In the genomic region with DNA sequence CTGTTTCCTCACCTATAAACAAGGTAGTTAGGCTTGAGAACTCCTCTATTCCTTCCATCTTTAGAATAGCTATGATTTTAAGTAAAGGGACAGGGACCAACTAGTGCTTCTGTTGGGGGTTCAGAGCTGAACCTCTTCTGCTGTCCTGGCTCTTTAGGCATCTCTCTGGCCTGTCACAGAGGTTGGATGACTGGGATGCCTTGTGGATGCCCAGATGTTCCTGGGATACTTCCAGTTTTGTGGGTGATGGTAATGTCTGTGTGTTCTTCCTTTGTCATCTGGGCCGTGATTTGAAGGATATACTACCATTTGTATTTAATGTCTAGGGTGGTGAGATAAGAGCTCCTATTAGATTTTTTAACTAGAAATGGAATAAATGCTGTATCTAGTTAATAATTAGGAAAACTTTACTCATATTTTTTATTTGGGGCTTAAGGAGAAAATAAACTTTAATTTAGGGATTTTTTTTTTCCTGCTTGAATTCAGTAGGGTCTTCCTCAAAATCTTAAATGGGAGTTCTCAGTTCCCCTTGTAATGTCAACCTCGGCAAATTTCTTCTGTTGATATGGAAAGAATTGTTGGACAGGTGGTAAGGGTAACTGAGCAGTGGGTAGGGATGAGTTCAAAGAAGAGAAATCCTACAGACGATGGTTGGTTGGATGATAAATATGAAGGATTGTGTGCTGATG, we compare ENCODE assay signal across 15 cellular contexts. TPM values are rescaled to one million over a fixed set of nuclear protein-coding genes. Genes with fewer than 3 reads are reported as not detected.
DNase-seq lines count a peak whose midpoint lies in the region; ATAC-seq, FAIRE-seq and TF ChIP-seq lines count a peak whose summit lies in the region.
"Had no signal": no experiment of that assay in that cellular context is flagged by ENCODE, and none has a peak within 500 bp of the region (broad histone marks: within the 10 kb centered on the region; RNA-seq: fewer than 3 reads in every experiment).

No MANE protein-coding gene starts in this region.

- peak overlapping the region; percentile 64 for H3K27ac ChIP-seq in ACC112 (ENCODE audit: low read depth, low read length)
- H3K27ac ChIP-seq in IMR-90 (ENCODE audit: insufficient read depth, low read length), result no peak overlapping the region
- peak overlapping the region; percentile 81 for H3K27ac ChIP-seq in astrocyte (ENCODE audit: low read depth, low read length)
- H3K27ac ChIP-seq: spleen had no signal

- H2AFZ ChIP-seq in ACC112 (ENCODE audit: low read length, unreplicated experiment) (no peak overlapping the region), IMR-90 (replicated peaks; ENCODE audit: low read length, poor library complexity) (no peak overlapping the region), astrocyte (ENCODE audit: low read depth, low read length) (no peak overlapping the region)

- H4K8ac ChIP-seq in IMR-90 (ENCODE audit: low read depth in 2 of 2, low read length in 2 of 2), result peak overlapping the region in 1 of 2 experiments; percentile 18; a peak in 1 of 4 replicates

- H2BK120ac ChIP-seq in IMR-90 (ENCODE audit: low read depth, low read length), result no peak overlapping the region

- H3K27me3 Mint-ChIP-seq in astrocyte (ENCODE audit: low read depth, unreplicated experiment) (no peaks in the 10 kb centered on the region), nephron progenitor cell (ENCODE audit: low read depth, poor library complexity) (no peaks in the 10 kb centered on the region)
- H3K27me3 Mint-ChIP-seq: stimulated activated naive CD8-positive, alpha-beta T cell treated with anti-CD3 and anti-CD28 coated beads, Interleukin-15, Interleukin-2, amounts not matched to agents 100 ng/mL and 50 ng/mL, for 24 hours had no signal

- H3K4me3 Mint-ChIP-seq in astrocyte (ENCODE audit: unreplicated experiment) (no peak overlapping the region), nephron progenitor cell (no peak overlapping the region)
- H3K4me3 Mint-ChIP-seq: stimulated activated naive CD8-positive, alpha-beta T cell treated with anti-CD3 and anti-CD28 coated beads, Interleukin-15, Interleukin-2, amounts not matched to agents 100 ng/mL and 50 ng/mL, for 24 hours had no signal

- H2BK15ac ChIP-seq in IMR-90 (ENCODE audit: low read depth, low read length), result peak overlapping the region; percentile 33; the same call in 1 of the 3 replicates

- H3K4me2 ChIP-seq in IMR-90 (ENCODE audit: low read depth, low read length) (peak overlapping the region; percentile 41), astrocyte (ENCODE audit: low read length) (peak overlapping the region; percentile 77)

- H3K4me1 ChIP-seq in ACC112 (ENCODE audit: control insufficient read depth, insufficient read depth, low read length, unreplicated experiment) (peaks cover 61% of the 10 kb centered on the region), IMR-90 (ENCODE audit: control insufficient read depth, insufficient read depth, low read length) (peaks cover 25% of the 10 kb centered on the region), astrocyte (ENCODE audit: insufficient read depth, low read length) (peaks cover 39% of the 10 kb centered on the region)

- POLR2A ChIA-PET in IMR-90 (lab: Charles Lee; ENCODE audit: unreplicated experiment), result interaction anchor here (0.6 kb wide), 1 partner anchor 51 kb away, joined by 3 read pairs; no protein-coding TSS in a partner anchor

- 0 out of 2 replicates have a peak overlapping the region, but pooled peaks have one; percentile 5 for H3K4me3 ChIP-seq in ACC112 (ENCODE audit: low read depth, low read length)
- H3K4me3 ChIP-seq in IMR-90 (ENCODE audit: insufficient read depth, low read depth, low read length), result no peak overlapping the region
- H3K4me3 ChIP-seq in astrocyte (ENCODE audit: insufficient read depth, low read depth, low read length), result peak overlapping the region; percentile 11
- H3K4me3 ChIP-seq: spleen had no signal

- H3K18ac ChIP-seq in IMR-90 (ENCODE audit: low read depth, low read length), result no peak overlapping the region

- H4K91ac ChIP-seq in IMR-90 (ENCODE audit: insufficient read depth, low read depth, low read length), result no peak overlapping the region

- dilution Hi-C loops in IMR-90 (cut with HindIII; ENCODE audit: low sequenced_read_pairs, unreplicated experiment), result no loop called here

- 0 out of 2 replicates have a peak overlapping the region, but pooled peaks have one; percentile 18 for H3K4ac ChIP-seq in IMR-90 (ENCODE audit: low read depth, low read length)

- WGBS in IMR-90 (ENCODE audit: extremely low coverage in 2 of 2, insufficient read length in 1 of 2), 2 experiments, result 50% methylated on average over 2 of the region's 3 CpGs; no CpG with 5 or more reads in 1 of the 2 experiments

- H3K36me3 Mint-ChIP-seq in astrocyte (ENCODE audit: low read depth, unreplicated experiment) (peaks cover 9% of the 10 kb centered on the region), nephron progenitor cell (ENCODE audit: low read depth) (peaks cover 38% of the 10 kb centered on the region)

- DNase-seq in IMR-90 (no peak), astrocyte (ENCODE audit: low read depth) (no peak), nephron progenitor cell (no peak), NCI-H526 treated with DMSO at 0.1 percent for 48 hours (lab: John Stamatoyannopoulos, UW) (no peak), retina (no peak)
- no peak for DNase-seq in activated effector memory CD4-positive, alpha-beta T cell treated with Interleukin-2 at 50 U/mL for 16 hours
- DNase-seq: AML-193, amygdala, DMS153, NCI-H1436, spleen had no signal

- H4K20me1 ChIP-seq in IMR-90 (ENCODE audit: insufficient read depth, low read length) (peaks cover 79% of the 10 kb centered on the region), astrocyte (ENCODE audit: insufficient read depth, low read length) (peaks cover 71% of the 10 kb centered on the region)

- peak overlapping the region; percentile 37 for H2BK5ac ChIP-seq in IMR-90 (ENCODE audit: low read depth, low read length, poor library complexity, severe bottlenecking)

- peak overlapping the region; percentile 4; the same call in 1 of the 2 replicates for H3K23ac ChIP-seq in IMR-90 (ENCODE audit: low read depth, low read length)

- H3K9me3 Mint-ChIP-seq in astrocyte (ENCODE audit: unreplicated experiment), result no peaks in the 10 kb centered on the region
- H3K9me3 Mint-ChIP-seq in nephron progenitor cell, result peaks cover 28% of the 10 kb centered on the region
- H3K9me3 Mint-ChIP-seq: activated T-helper 2 cell treated with anti-CD3 and anti-CD28 coated beads, Interferon-gamma antibody, Interleukin-2, Interleukin-4, amounts not matched to agents 10 μg/mL and 5 μg/mL and 100 μg/mL, durations not matched to agents 14 hours and 24 hours and 36 hours; stimulated activated naive CD8-positive, alpha-beta T cell treated with anti-CD3 and anti-CD28 coated beads, Interleukin-15, Interleukin-2, amounts not matched to agents 100 ng/mL and 50 ng/mL, for 24 hours had no signal

- H3K36me3 ChIP-seq in ACC112 (ENCODE audit: insufficient read depth, low read length) (no peaks in the 10 kb centered on the region; the same call in 1 of the 2 replicates), IMR-90 (ENCODE audit: control insufficient read depth, insufficient read depth, low read length) (no peaks in the 10 kb centered on the region), astrocyte (ENCODE audit: insufficient read depth, low read length) (no peaks in the 10 kb centered on the region)
- H3K36me3 ChIP-seq: spleen had no signal

- intact Hi-C loops in IMR-90 (cut with micrococcal nuclease), result no loop called here

- H3K14ac ChIP-seq in IMR-90 (replicated peaks; ENCODE audit: low read depth, low read length), result 0 out of 2 replicates have a peak overlapping the region, but pooled peaks have one; percentile 16

- peaks cover 0 to 65% of the 10 kb centered on the region in 2 experiments; a peak in 3 of 4 replicates for H3K79me1 ChIP-seq in IMR-90 (ENCODE audit: low read depth in 1 of 2, low read length in 2 of 2)

- H2AK5ac ChIP-seq in IMR-90 (ENCODE audit: low read depth, low read length), result peak overlapping the region; percentile 20; the same call in 1 of the 2 replicates

- BruUV-seq in IMR-90 (replicated peaks; lab: Mats Ljungman, UMichigan), result no TSS peak

- H2AK9ac ChIP-seq in IMR-90 (replicated peaks; ENCODE audit: low read depth, low read length, poor library complexity), result no peak overlapping the region

- H3K56ac ChIP-seq in IMR-90 (ENCODE audit: extremely low read depth, insufficient read depth, low read length), result no peak overlapping the region

- H3K9me3 ChIP-seq in IMR-90 (ENCODE audit: control insufficient read depth, insufficient read depth, low read length) (no peaks in the 10 kb centered on the region), astrocyte (ENCODE audit: insufficient read depth, low read depth, low read length) (no peaks in the 10 kb centered on the region)

- H4K5ac ChIP-seq in IMR-90 (ENCODE audit: low read depth, low read length), result no peak overlapping the region

- H3K27ac Mint-ChIP-seq in astrocyte (ENCODE audit: unreplicated experiment) (peak overlapping the region; percentile 77), nephron progenitor cell (peak overlapping the region; percentile 15)
- H3K27ac Mint-ChIP-seq: activated T-helper 2 cell treated with anti-CD3 and anti-CD28 coated beads, Interferon-gamma antibody, Interleukin-2, Interleukin-4, amounts not matched to agents 10 μg/mL and 5 μg/mL and 100 μg/mL, durations not matched to agents 14 hours and 24 hours and 36 hours; stimulated activated naive CD8-positive, alpha-beta T cell treated with anti-CD3 and anti-CD28 coated beads, Interleukin-15, Interleukin-2, amounts not matched to agents 100 ng/mL and 50 ng/mL, for 24 hours had no signal

- H2BK20ac ChIP-seq in IMR-90 (ENCODE audit: low read depth, low read length), result no peak overlapping the region

- TF ChIP-seq CTCF in IMR-90 (conservative IDR thresholded peaks at IDR 0.05; ENCODE audit: low read depth, low read length) (no peak), astrocyte (IDR thresholded peaks at IDR 0.05; ENCODE audit: insufficient read depth, low read depth, low read length) (no peak), nephron progenitor cell (IDR thresholded peaks at IDR 0.05) (no peak)

- in situ Hi-C loops in IMR-90 (cut with MboI; ENCODE audit: low sequenced_read_pairs), result no loop called here

- TF ChIP-seq RAD21 in IMR-90 (IDR thresholded peaks at IDR 0.05; ENCODE audit: low read length), result no peak

- ATAC-seq in IMR-90 (ENCODE audit: low read depth) (no peak), HG03432 (IDR thresholded peaks at IDR 0.05; ENCODE audit: unreplicated experiment) (no peak)

- CTCF ChIA-PET in IMR-90 (lab: Yijun Ruan, JAX), result interaction anchor here (0.7 kb wide), 1 partner anchor 30 kb away, joined by 3 read pairs; no protein-coding TSS in a partner anchor

- FAIRE-seq in astrocyte (lab: Jason Lieb, UNC), result no peak

- peaks cover 37% of the 10 kb centered on the region for H3K4me1 Mint-ChIP-seq in astrocyte (ENCODE audit: low read depth, unreplicated experiment)
- peaks cover 18% of the 10 kb centered on the region for H3K4me1 Mint-ChIP-seq in nephron progenitor cell

- TF ChIP-seq POLR2A in IMR-90 (IDR thresholded peaks at IDR 0.05; ENCODE audit: low read depth, low read length), result no peak

- H3K79me2 ChIP-seq in ACC112 (ENCODE audit: control insufficient read depth, insufficient read depth, low read length, unreplicated experiment) (peaks cover 92% of the 10 kb centered on the region), astrocyte (ENCODE audit: insufficient read depth, low read length) (peaks cover 98% of the 10 kb centered on the region)

- peaks cover 22% of the 10 kb centered on the region for H3K9me1 ChIP-seq in IMR-90 (ENCODE audit: insufficient read depth, low read length)

- no peaks in the 10 kb centered on the region for H3K27me3 ChIP-seq in ACC112 (ENCODE audit: insufficient read depth, low read length)
- H3K27me3 ChIP-seq in IMR-90 (ENCODE audit: control insufficient read depth, insufficient read depth, low read length), result no peaks in the 10 kb centered on the region
- no peaks in the 10 kb centered on the region for H3K27me3 ChIP-seq in astrocyte (ENCODE audit: insufficient read depth, low read length)
- H3K27me3 ChIP-seq: spleen had no signal

- H3K9ac ChIP-seq in IMR-90 (ENCODE audit: low read depth, low read length), result no peak overlapping the region
- H3K9ac ChIP-seq in astrocyte (ENCODE audit: low read length), result peak overlapping the region; percentile 60

RNA-seq across cellular contexts. Expression of a gene that starts 47.2 kb away (rescaled TPM):
- 361 and 394 TPM in 2 replicates for total RNA-seq in IMR-90 (2012; rRNA removed)
- polyA plus RNA-seq in IMR-90 (2012; rRNA removed), result 223 and 249 TPM in 2 replicates
- 90.5 and 125 TPM in 2 replicates for polyA plus RNA-seq in IMR-90 (2012; cell fraction: cytosol; rRNA removed)
- 105 and 251 TPM in 2 replicates for polyA plus RNA-seq in IMR-90 (2012; cell fraction: nucleus; rRNA removed; ENCODE audit: low replicate concordance)
- 270 and 284 TPM in 2 replicates for total RNA-seq in astrocyte
